17 cellular contexts compared by ENCODE assay signal in genomic region chr5:174235226-174235992, GRCh38.
DNase-seq lines count a peak whose midpoint lies in the region; FAIRE-seq and TF ChIP-seq lines count a peak whose summit lies in the region.
"Had no signal": no experiment of that assay in that cellular context is flagged by ENCODE, and none has a peak within 500 bp of the region (broad histone marks: within the 10 kb centered on the region; RNA-seq: fewer than 3 reads in every experiment).

No MANE protein-coding gene starts in this region.

- intact Hi-C loops in vagina (cut with DNase I), result no loop called here

- H4K20me1 ChIP-seq in neural cell (ENCODE audit: insufficient read depth), result no peaks in the 10 kb centered on the region
- H4K20me1 ChIP-seq: BLaER1 treated with 17β-estradiol and CSF1 and Interleukin-3, amounts not matched to agents 10 nM and 100 nM had no signal

- in situ Hi-C loops in astrocyte of the cerebellum (cut with HindIII; ENCODE audit: low sequenced_read_pairs), result no loop called here

- no peak overlapping the region for H2AFZ ChIP-seq in neural cell (ENCODE audit: low read depth, low read length)
- H2AFZ ChIP-seq: PC-9 had no signal

- H3K9me2 ChIP-seq in neural cell (ENCODE audit: insufficient read depth, low read length), result no peaks in the 10 kb centered on the region

- H3K27me3 ChIP-seq in neural cell (ENCODE audit: insufficient read depth, low read depth, low read length), result no peaks in the 10 kb centered on the region
- no peaks in the 10 kb centered on the region for H3K27me3 ChIP-seq in vagina
- H3K27me3 ChIP-seq: BLaER1 treated with 17β-estradiol and CSF1 and Interleukin-3, amounts not matched to agents 10 nM and 100 nM; SJSA1 had no signal

- H3K27ac ChIP-seq in neural cell (ENCODE audit: low read length), result peak overlapping the region; percentile 77
- no peak overlapping the region for H3K27ac ChIP-seq in vagina
- H3K27ac ChIP-seq: BLaER1 treated with 17β-estradiol and CSF1 and Interleukin-3, amounts not matched to agents 10 nM and 100 nM; KMS-11; PC-9; SJSA1 had no signal

- no peaks in the 10 kb centered on the region for H3K4me1 ChIP-seq in vagina
- H3K4me1 ChIP-seq: BLaER1 treated with 17β-estradiol and CSF1 and Interleukin-3, amounts not matched to agents 10 nM and 100 nM; SJSA1 had no signal

- H3K4me3 ChIP-seq in astrocyte of the cerebellum (ENCODE audit: low read depth, low read length) (no peak overlapping the region), neural cell (ENCODE audit: low read length) (peak overlapping the region; percentile 39), vagina (no peak overlapping the region)
- H3K4me3 ChIP-seq: BLaER1 treated with 17β-estradiol and CSF1 and Interleukin-3, amounts not matched to agents 10 nM and 100 nM; PC-9; SJSA1 had no signal

- DNase-seq in HT1080 (ENCODE audit: low read depth) (peak; percentile 80), astrocyte of the cerebellum (ENCODE audit: low read depth) (peak; percentile 97), urothelium cell line (ENCODE audit: low spot score) (peak; percentile 64), T-helper 1 cell (no peak), NCI-H146 treated with DMSO at 0.1 percent for 48 hours (lab: John Stamatoyannopoulos, UW; ENCODE audit: unreplicated experiment) (no peak), vagina (ENCODE audit: extremely low spot score in 2 of 2) (no peak)
- DNase-seq: DMS79 treated with DMSO at 0.1 percent for 48 hours, H7, NCI-H1105 treated with DMSO at 0.1 percent for 48 hours, NCI-H2171, NCI-H446, PC-9 had no signal

- no peak for FAIRE-seq in urothelium cell line (lab: Jason Lieb, UNC)
- FAIRE-seq: GM12892 had no signal

- TF ChIP-seq RAD21 in neural cell (conservative IDR thresholded peaks at IDR 0.05), result no peak

- no peaks in the 10 kb centered on the region for H3K79me2 ChIP-seq in neural cell (replicated peaks; ENCODE audit: insufficient read depth, low read length)

- TF ChIP-seq CTCF in astrocyte of the cerebellum (IDR thresholded peaks at IDR 0.05; ENCODE audit: low read depth, low read length, missing control alignments) (no peak), neural cell (IDR thresholded peaks at IDR 0.05; ENCODE audit: poor library complexity, severe bottlenecking) (no peak), vagina (IDR thresholded peaks at IDR 0.05) (no peak)

- H3K9me3 ChIP-seq in neural cell (ENCODE audit: low read length), result no peaks in the 10 kb centered on the region
- H3K9me3 ChIP-seq in vagina, result no peaks in the 10 kb centered on the region

- no peak overlapping the region for H3K9ac ChIP-seq in neural cell (ENCODE audit: low read length)
- H3K9ac ChIP-seq: BLaER1 treated with 17β-estradiol and CSF1 and Interleukin-3, amounts not matched to agents 10 nM and 100 nM; KMS-11 had no signal

- H3K4me2 ChIP-seq in neural cell (ENCODE audit: low read length), result no peak overlapping the region
- H3K4me2 ChIP-seq: BLaER1 treated with 17β-estradiol and CSF1 and Interleukin-3, amounts not matched to agents 10 nM and 100 nM; KMS-11; PC-9 had no signal

- no peak for TF ChIP-seq EP300 in neural cell (conservative IDR thresholded peaks at IDR 0.05; ENCODE audit: poor library complexity, severe bottlenecking)

- no peaks in the 10 kb centered on the region for H3F3A ChIP-seq in neural cell (ENCODE audit: insufficient read depth, low read length, poor library complexity, severe bottlenecking)

- H3K36me3 ChIP-seq in neural cell (ENCODE audit: insufficient read depth, low read length) (no peaks in the 10 kb centered on the region), vagina (no peaks in the 10 kb centered on the region)
- H3K36me3 ChIP-seq: BLaER1 treated with 17β-estradiol and CSF1 and Interleukin-3, amounts not matched to agents 10 nM and 100 nM; SJSA1 had no signal

- TF ChIP-seq POLR2A in vagina (IDR thresholded peaks at IDR 0.05), result no peak

TF ChIP-seq in neural cell, 6 proteins besides CTCF, POLR2A, EP300 and RAD21:
- TF ChIP-seq TAF1 (IDR thresholded peaks at IDR 0.05; ENCODE audit: low read depth) (no peak), POLR2AphosphoS5 (IDR thresholded peaks at IDR 0.05) (no peak), SMC3 (conservative IDR thresholded peaks at IDR 0.05; ENCODE audit: poor library complexity) (no peak), EZH2 (IDR thresholded peaks at IDR 0.05; ENCODE audit: borderline replicate concordance, insufficient read depth, low read length, poor library complexity, severe bottlenecking) (no peak), MXI1 (conservative IDR thresholded peaks at IDR 0.05; ENCODE audit: poor library complexity, severe bottlenecking) (no peak)
- TF ChIP-seq, protein P1, sequence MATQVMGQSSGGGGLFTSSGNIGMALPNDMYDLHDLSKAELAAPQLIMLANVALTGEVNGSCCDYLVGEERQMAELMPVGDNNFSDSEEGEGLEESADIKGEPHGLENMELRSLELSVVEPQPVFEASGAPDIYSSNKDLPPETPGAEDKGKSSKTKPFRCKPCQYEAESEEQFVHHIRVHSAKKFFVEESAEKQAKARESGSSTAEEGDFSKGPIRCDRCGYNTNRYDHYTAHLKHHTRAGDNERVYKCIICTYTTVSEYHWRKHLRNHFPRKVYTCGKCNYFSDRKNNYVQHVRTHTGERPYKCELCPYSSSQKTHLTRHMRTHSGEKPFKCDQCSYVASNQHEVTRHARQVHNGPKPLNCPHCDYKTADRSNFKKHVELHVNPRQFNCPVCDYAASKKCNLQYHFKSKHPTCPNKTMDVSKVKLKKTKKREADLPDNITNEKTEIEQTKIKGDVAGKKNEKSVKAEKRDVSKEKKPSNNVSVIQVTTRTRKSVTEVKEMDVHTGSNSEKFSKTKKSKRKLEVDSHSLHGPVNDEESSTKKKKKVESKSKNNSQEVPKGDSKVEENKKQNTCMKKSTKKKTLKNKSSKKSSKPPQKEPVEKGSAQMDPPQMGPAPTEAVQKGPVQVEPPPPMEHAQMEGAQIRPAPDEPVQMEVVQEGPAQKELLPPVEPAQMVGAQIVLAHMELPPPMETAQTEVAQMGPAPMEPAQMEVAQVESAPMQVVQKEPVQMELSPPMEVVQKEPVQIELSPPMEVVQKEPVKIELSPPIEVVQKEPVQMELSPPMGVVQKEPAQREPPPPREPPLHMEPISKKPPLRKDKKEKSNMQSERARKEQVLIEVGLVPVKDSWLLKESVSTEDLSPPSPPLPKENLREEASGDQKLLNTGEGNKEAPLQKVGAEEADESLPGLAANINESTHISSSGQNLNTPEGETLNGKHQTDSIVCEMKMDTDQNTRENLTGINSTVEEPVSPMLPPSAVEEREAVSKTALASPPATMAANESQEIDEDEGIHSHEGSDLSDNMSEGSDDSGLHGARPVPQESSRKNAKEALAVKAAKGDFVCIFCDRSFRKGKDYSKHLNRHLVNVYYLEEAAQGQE (IDR thresholded peaks at IDR 0.05; ENCODE audit: borderline replicate concordance), result no peak

Comparison
In these comparisons a context has a peak if more than half of its experiments do, and no peak if none do; other contexts are left out.
1. DNase-seq: peak in HT1080 (single experiment), astrocyte of the cerebellum (single experiment) and urothelium cell line (single experiment); none in T-helper 1 cell (0 of 5), NCI-H146 treated with DMSO at 0.1 percent for 48 hours (single experiment) and vagina (0 of 2).